In the genomic region with DNA sequence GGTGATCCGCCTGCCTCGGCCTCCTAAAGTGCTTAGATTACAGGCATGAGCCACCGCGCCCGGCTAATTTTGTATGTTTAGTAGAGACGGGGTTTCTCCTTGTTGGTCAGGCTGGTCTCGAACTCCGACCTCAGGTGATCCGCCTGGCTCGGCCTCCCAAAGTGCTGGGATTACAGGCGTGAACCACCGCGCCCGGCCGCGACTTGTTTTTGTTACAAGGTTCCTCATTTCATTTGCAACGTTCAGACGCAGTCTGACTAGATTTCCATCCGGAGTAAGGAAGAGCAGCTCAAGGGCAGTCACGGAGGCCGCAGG, we compare ENCODE assay signal across 1 cellular context.
TF ChIP-seq lines count a peak whose summit lies in the region.
"Not testable (repeated sequence)": the region's sequence is repeated elsewhere in the genome, so short reads cannot be mapped to it uniquely, and the experiment has no call there.

No MANE protein-coding gene starts in this region.

TF ChIP-seq in K562, 482 proteins besides CTCF, POLR2A, EP300 and RAD21:
- TF ChIP-seq, protein P1, sequence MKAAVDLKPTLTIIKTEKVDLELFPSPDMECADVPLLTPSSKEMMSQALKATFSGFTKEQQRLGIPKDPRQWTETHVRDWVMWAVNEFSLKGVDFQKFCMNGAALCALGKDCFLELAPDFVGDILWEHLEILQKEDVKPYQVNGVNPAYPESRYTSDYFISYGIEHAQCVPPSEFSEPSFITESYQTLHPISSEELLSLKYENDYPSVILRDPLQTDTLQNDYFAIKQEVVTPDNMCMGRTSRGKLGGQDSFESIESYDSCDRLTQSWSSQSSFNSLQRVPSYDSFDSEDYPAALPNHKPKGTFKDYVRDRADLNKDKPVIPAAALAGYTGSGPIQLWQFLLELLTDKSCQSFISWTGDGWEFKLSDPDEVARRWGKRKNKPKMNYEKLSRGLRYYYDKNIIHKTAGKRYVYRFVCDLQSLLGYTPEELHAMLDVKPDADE (conservative IDR thresholded peaks at IDR 0.05; ENCODE audit: control insufficient read depth, low read depth, low read length), result 0 out of 2 replicates have a peak, but pooled peaks have one; percentile 40
- TF ChIP-seq ADNP (tag; IDR thresholded peaks at IDR 0.05) (peak; percentile 69; the same call in 1 of the 2 replicates), NFRKB (IDR thresholded peaks at IDR 0.05; ENCODE audit: low read depth) (0 out of 2 replicates have a peak, but pooled peaks have one; percentile 29), CBX1 (IDR thresholded peaks at IDR 0.05; ENCODE audit: low read depth) (peak; percentile 30; the same call in 1 of the 2 replicates), ZNF764 (CRISPR knock-in tag; IDR thresholded peaks at IDR 0.05; ENCODE audit: low read depth) (0 out of 2 replicates have a peak, but pooled peaks have one; percentile 5), TEAD4 (CRISPR knock-in tag; IDR thresholded peaks at IDR 0.05; ENCODE audit: borderline replicate concordance) (0 out of 2 replicates have a peak, but pooled peaks have one; percentile 4), GTF2E2 (tag; IDR thresholded peaks at IDR 0.05) (peak; percentile 31; the same call in 1 of the 2 replicates), HDGF (IDR thresholded peaks at IDR 0.05) (0 out of 2 replicates have a peak, but pooled peaks have one; percentile 20), POLR2H (tag; IDR thresholded peaks at IDR 0.05; ENCODE audit: low read depth) (0 out of 2 replicates have a peak, but pooled peaks have one; percentile 15)
- TF ChIP-seq, protein P2, sequence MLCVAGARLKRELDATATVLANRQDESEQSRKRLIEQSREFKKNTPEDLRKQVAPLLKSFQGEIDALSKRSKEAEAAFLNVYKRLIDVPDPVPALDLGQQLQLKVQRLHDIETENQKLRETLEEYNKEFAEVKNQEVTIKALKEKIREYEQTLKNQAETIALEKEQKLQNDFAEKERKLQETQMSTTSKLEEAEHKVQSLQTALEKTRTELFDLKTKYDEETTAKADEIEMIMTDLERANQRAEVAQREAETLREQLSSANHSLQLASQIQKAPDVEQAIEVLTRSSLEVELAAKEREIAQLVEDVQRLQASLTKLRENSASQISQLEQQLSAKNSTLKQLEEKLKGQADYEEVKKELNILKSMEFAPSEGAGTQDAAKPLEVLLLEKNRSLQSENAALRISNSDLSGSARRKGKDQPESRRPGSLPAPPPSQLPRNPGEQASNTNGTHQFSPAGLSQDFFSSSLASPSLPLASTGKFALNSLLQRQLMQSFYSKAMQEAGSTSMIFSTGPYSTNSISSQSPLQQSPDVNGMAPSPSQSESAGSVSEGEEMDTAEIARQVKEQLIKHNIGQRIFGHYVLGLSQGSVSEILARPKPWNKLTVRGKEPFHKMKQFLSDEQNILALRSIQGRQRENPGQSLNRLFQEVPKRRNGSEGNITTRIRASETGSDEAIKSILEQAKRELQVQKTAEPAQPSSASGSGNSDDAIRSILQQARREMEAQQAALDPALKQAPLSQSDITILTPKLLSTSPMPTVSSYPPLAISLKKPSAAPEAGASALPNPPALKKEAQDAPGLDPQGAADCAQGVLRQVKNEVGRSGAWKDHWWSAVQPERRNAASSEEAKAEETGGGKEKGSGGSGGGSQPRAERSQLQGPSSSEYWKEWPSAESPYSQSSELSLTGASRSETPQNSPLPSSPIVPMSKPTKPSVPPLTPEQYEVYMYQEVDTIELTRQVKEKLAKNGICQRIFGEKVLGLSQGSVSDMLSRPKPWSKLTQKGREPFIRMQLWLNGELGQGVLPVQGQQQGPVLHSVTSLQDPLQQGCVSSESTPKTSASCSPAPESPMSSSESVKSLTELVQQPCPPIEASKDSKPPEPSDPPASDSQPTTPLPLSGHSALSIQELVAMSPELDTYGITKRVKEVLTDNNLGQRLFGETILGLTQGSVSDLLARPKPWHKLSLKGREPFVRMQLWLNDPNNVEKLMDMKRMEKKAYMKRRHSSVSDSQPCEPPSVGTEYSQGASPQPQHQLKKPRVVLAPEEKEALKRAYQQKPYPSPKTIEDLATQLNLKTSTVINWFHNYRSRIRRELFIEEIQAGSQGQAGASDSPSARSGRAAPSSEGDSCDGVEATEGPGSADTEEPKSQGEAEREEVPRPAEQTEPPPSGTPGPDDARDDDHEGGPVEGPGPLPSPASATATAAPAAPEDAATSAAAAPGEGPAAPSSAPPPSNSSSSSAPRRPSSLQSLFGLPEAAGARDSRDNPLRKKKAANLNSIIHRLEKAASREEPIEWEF (CRISPR knock-in tag; IDR thresholded peaks at IDR 0.05), result peak; percentile 67; the same call in 1 of the 2 replicates
- TF ChIP-seq TEAD4 (IDR thresholded peaks at IDR 0.05; ENCODE audit: low read length), result not testable (repeated sequence)
- TF ChIP-seq, protein P3, sequence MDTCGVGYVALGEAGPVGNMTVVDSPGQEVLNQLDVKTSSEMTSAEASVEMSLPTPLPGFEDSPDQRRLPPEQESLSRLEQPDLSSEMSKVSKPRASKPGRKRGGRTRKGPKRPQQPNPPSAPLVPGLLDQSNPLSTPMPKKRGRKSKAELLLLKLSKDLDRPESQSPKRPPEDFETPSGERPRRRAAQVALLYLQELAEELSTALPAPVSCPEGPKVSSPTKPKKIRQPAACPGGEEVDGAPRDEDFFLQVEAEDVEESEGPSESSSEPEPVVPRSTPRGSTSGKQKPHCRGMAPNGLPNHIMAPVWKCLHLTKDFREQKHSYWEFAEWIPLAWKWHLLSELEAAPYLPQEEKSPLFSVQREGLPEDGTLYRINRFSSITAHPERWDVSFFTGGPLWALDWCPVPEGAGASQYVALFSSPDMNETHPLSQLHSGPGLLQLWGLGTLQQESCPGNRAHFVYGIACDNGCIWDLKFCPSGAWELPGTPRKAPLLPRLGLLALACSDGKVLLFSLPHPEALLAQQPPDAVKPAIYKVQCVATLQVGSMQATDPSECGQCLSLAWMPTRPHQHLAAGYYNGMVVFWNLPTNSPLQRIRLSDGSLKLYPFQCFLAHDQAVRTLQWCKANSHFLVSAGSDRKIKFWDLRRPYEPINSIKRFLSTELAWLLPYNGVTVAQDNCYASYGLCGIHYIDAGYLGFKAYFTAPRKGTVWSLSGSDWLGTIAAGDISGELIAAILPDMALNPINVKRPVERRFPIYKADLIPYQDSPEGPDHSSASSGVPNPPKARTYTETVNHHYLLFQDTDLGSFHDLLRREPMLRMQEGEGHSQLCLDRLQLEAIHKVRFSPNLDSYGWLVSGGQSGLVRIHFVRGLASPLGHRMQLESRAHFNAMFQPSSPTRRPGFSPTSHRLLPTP (IDR thresholded peaks at IDR 0.05; ENCODE audit: borderline replicate concordance, extremely low read depth, insufficient read length), result peak; percentile 44
